ENCODE assay signal across 35 cellular contexts in genomic region chr18:78911751-78912283, GRCh38.
"Had no signal": no experiment of that assay in that cellular context is flagged by ENCODE, and none has a peak within 500 bp of the region (broad histone marks: within the 10 kb centered on the region; RNA-seq: fewer than 3 reads in every experiment).

No MANE protein-coding gene starts in this region.

- H3K9me3 Mint-ChIP-seq: activated B cell treated with CpG ODN at 0.5 μM for 24 hours; activated CD8-positive, alpha-beta T cell treated with anti-CD3 and anti-CD28 coated beads for 36 hours; activated naive CD8-positive, alpha-beta T cell treated with anti-CD3 and anti-CD28 coated beads, Interleukin-2, amount 50 U/mL, for 24 hours had no signal

- ATAC-seq: activated CD8-positive, alpha-beta T cell treated with anti-CD3 and anti-CD28 coated beads for 36 hours; activated naive CD8-positive, alpha-beta T cell treated with anti-CD3 and anti-CD28 coated beads, Interleukin-2, amount 50 U/mL, for 24 hours; K562; PC-3; SK-N-SH treated with all-trans-retinoic acid at 6 μM for 48 hours had no signal

- H3K27me3 Mint-ChIP-seq: activated B cell treated with CpG ODN at 0.5 μM for 24 hours; activated naive CD4-positive, alpha-beta T cell treated with anti-CD3 and anti-CD28 coated beads, Interleukin-2, amount 10 ng/mL, durations not matched to agents 7 days and 5 days had no signal

- H3K27me3 ChIP-seq: Peyer's patch had no signal

- DNase-seq: activated B cell treated with CpG ODN at 0.5 μM for 24 hours; activated CD4-positive, alpha-beta T cell treated with anti-CD3 and anti-CD28 coated beads for 4 hours; activated CD4-positive, alpha-beta T cell treated with anti-CD3 and anti-CD28 coated beads, Interleukin-2, amount 50 U/mL, for 1 hour; activated CD4-positive, CD25-positive, alpha-beta regulatory T cell treated with anti-CD3 and anti-CD28 coated beads, Interleukin-2, amount 50 U/mL, for 72 hours; activated CD8-positive, alpha-beta T cell treated with anti-CD3 and anti-CD28 coated beads for 36 hours; activated effector memory CD4-positive, alpha-beta T cell treated with Interleukin-2 at 50 U/mL for 16 hours; activated naive CD4-positive, alpha-beta T cell treated with anti-CD3 and anti-CD28 coated beads, Interleukin-2, amount 10 ng/mL, durations not matched to agents 7 days and 5 days; activated naive CD8-positive, alpha-beta T cell treated with anti-CD3 and anti-CD28 coated beads, Interleukin-2, amount 50 U/mL, for 24 hours; activated T-cell treated with anti-CD3 and anti-CD28 coated beads, Interleukin-2, amount 50 U/mL, for 48 hours; anterior cingulate cortex; caudate nucleus; NCI-H1092 treated with DMSO at 0.1 percent for 48 hours; NCI-H1417; NCI-H146; NCI-H187; NCI-H2029 treated with DMSO at 0.1 percent for 48 hours; NCI-H2107; NCI-H2171; NCI-H510A; NCI-H526; NCI-H748 treated with DMSO at 0.1 percent for 48 hours; NK-92 treated with Interleukin-12 subunit alpha and Interleukin-12 subunit beta, amount 100 ng/mL, for 24 hours; PC-3; Peyer's patch; RPMI8226; SHP77 treated with DMSO at 0.1 percent for 48 hours; T-helper 1 cell; T-helper 2 cell; T-helper 9 cell had no signal

- H3K36me3 Mint-ChIP-seq: activated naive CD4-positive, alpha-beta T cell treated with anti-CD3 and anti-CD28 coated beads, Interleukin-2, amount 10 ng/mL, durations not matched to agents 7 days and 5 days; activated naive CD8-positive, alpha-beta T cell; brain had no signal

- H3K4me1 Mint-ChIP-seq: activated B cell treated with CpG ODN at 0.5 μM for 24 hours; activated naive CD4-positive, alpha-beta T cell treated with anti-CD3 and anti-CD28 coated beads, Interleukin-2, amount 10 ng/mL, durations not matched to agents 7 days and 5 days; activated naive CD8-positive, alpha-beta T cell treated with anti-CD3 and anti-CD28 coated beads, Interleukin-2, amount 50 U/mL, for 24 hours had no signal

- FAIRE-seq: bronchial epithelial cell, K562 had no signal

- H3K27ac Mint-ChIP-seq: activated B cell treated with CpG ODN at 0.5 μM for 24 hours; activated CD8-positive, alpha-beta T cell treated with anti-CD3 and anti-CD28 coated beads for 36 hours; activated naive CD4-positive, alpha-beta T cell treated with anti-CD3 and anti-CD28 coated beads, Interleukin-2, amount 10 ng/mL, durations not matched to agents 7 days and 5 days; activated naive CD8-positive, alpha-beta T cell; activated naive CD8-positive, alpha-beta T cell treated with anti-CD3 and anti-CD28 coated beads, Interleukin-2, amount 50 U/mL, for 24 hours; brain had no signal

- H3K4me1 ChIP-seq: Peyer's patch had no signal

- H3K9me3 ChIP-seq: Peyer's patch had no signal

- H3K4me3 Mint-ChIP-seq: activated B cell treated with CpG ODN at 0.5 μM for 24 hours; activated CD8-positive, alpha-beta T cell treated with anti-CD3 and anti-CD28 coated beads for 36 hours; activated naive CD4-positive, alpha-beta T cell treated with anti-CD3 and anti-CD28 coated beads, Interleukin-2, amount 10 ng/mL, durations not matched to agents 7 days and 5 days; activated naive CD8-positive, alpha-beta T cell; activated naive CD8-positive, alpha-beta T cell treated with anti-CD3 and anti-CD28 coated beads, Interleukin-2, amount 50 U/mL, for 24 hours; brain had no signal

- H3K36me3 ChIP-seq: Peyer's patch had no signal

- H3K27ac ChIP-seq: Peyer's patch, VCaP had no signal

- H3K4me3 ChIP-seq: K562, Peyer's patch had no signal
